10 cellular contexts compared by ENCODE assay signal in genomic region chr11:117443269-117444186, GRCh38.
DNase-seq lines count a peak whose midpoint lies in the region; ATAC-seq, FAIRE-seq and TF ChIP-seq lines count a peak whose summit lies in the region.
"Had no signal": no experiment of that assay in that cellular context is flagged by ENCODE, and none has a peak within 500 bp of the region (broad histone marks: within the 10 kb centered on the region; RNA-seq: fewer than 3 reads in every experiment).

No MANE protein-coding gene starts in this region.

- TF ChIP-seq CTCF in K562 (IDR thresholded peaks at IDR 0.05 in 2 of 3, conservative IDR thresholded peaks at IDR 0.05 in 1 of 3; ENCODE audit: insufficient read depth in 2 of 3, low read depth in 1 of 3, low read length in 3 of 3) (peak; percentile 74 to 80 (median 79)), upper lobe of left lung (IDR thresholded peaks at IDR 0.05) (peak in 5 of 6 experiments; percentile 27 to 67 (median 53))

- no peaks in the 10 kb centered on the region for H3K79me2 ChIP-seq in K562 (ENCODE audit: control insufficient read depth, insufficient read depth, low read length)

- peaks cover 20 to 73% of the 10 kb centered on the region in 2 experiments; a peak in 4 of 5 replicates for H3K27me3 ChIP-seq in K562 (ENCODE audit: control insufficient read depth in 2 of 2, insufficient read depth in 2 of 2, low read length in 2 of 2)
- no peaks in the 10 kb centered on the region for H3K27me3 ChIP-seq in upper lobe of left lung

- H3K9me3 Mint-ChIP-seq in activated T-cell treated with anti-CD3 and anti-CD28 coated beads, Interleukin-2, amount 50 U/mL, for 72 hours = no peaks in the 10 kb centered on the region

- peak overlapping the region in 1 of 2 experiments; percentile 33; a peak in 1 of 4 replicates for H3K9ac ChIP-seq in K562 (ENCODE audit: insufficient read depth in 1 of 2, low read depth in 2 of 2, low read length in 2 of 2)

- TF ChIP-seq POLR2A in K562 (conservative IDR thresholded peaks at IDR 0.05) = no peak
- TF ChIP-seq POLR2A in upper lobe of left lung (IDR thresholded peaks at IDR 0.05) = no peak

- TF ChIP-seq EP300 in K562 (IDR thresholded peaks at IDR 0.05; ENCODE audit: low read length) (no peak), upper lobe of left lung (IDR thresholded peaks at IDR 0.05) (no peak)

- ATAC-seq in activated T-cell treated with anti-CD3 and anti-CD28 coated beads, Interleukin-2, amount 50 U/mL, for 72 hours (replicated peaks in 1 of 2) = peak; percentile 69 to 77
- peak; percentile 98 for ATAC-seq in K562
- peak; percentile 56 to 73 for ATAC-seq in upper lobe of left lung (ENCODE audit: low FRiP score in 2 of 2)

- H3K4me1 ChIP-seq in K562 (replicated peaks in 1 of 2; ENCODE audit: control insufficient read depth in 2 of 2, insufficient read depth in 2 of 2, low read length in 2 of 2) (peaks cover 0 to 14% of the 10 kb centered on the region in 2 experiments; a peak in 2 of 5 replicates), upper lobe of left lung (no peaks in the 10 kb centered on the region)

- CTCF ChIA-PET in K562 (lab: Yijun Ruan, JAX; ENCODE audit: low intra/inter-chr PET ratio) = no interaction called here

- DNase-seq in activated T-cell treated with anti-CD3 and anti-CD28 coated beads, Interleukin-2, amount 50 U/mL, for 72 hours = peak; percentile 33 to 63
- DNase-seq in activated T-cell treated with anti-CD3 and anti-CD28 coated beads for 4 hours = no peak
- peak; percentile 64 for DNase-seq in NCI-H2107 treated with DMSO at 0.1 percent for 48 hours (lab: John Stamatoyannopoulos, UW; ENCODE audit: unreplicated experiment)
- peak; percentile 65 to 75 (median 66) for DNase-seq in K562 (ENCODE audit: extremely low read depth in 1 of 4, low spot score in 3 of 4)
- peak; percentile 90 for DNase-seq in left kidney (ENCODE audit: low read depth, low spot score)
- peak in 1 of 2 donors; percentile 36 for DNase-seq in upper lobe of left lung
- DNase-seq in NK-92 (lab: John Stamatoyannopoulos, UW; ENCODE audit: unreplicated experiment) = no peak
- no peak for DNase-seq in activated effector memory CD4-positive, alpha-beta T cell treated with Interleukin-2 at 50 U/mL for 16 hours

- H3K36me3 ChIP-seq in K562 (ENCODE audit: control insufficient read depth, insufficient read depth, low read length) (no peaks in the 10 kb centered on the region), upper lobe of left lung (no peaks in the 10 kb centered on the region)

- no peak overlapping the region for H3K27ac Mint-ChIP-seq in activated T-cell treated with anti-CD3 and anti-CD28 coated beads, Interleukin-2, amount 50 U/mL, for 72 hours
- H3K27ac Mint-ChIP-seq: activated naive CD8-positive, alpha-beta T cell had no signal

- no peak overlapping the region for H3K4me3 Mint-ChIP-seq in activated T-cell treated with anti-CD3 and anti-CD28 coated beads, Interleukin-2, amount 50 U/mL, for 72 hours
- H3K4me3 Mint-ChIP-seq: activated naive CD8-positive, alpha-beta T cell had no signal

- no peaks in the 10 kb centered on the region for H3K4me1 Mint-ChIP-seq in activated T-cell treated with anti-CD3 and anti-CD28 coated beads, Interleukin-2, amount 50 U/mL, for 72 hours (ENCODE audit: low read depth)

- H3K9me1 ChIP-seq in K562 (ENCODE audit: control insufficient read depth, insufficient read depth, low read length) = no peaks in the 10 kb centered on the region

- H3K4me3 ChIP-seq in K562 = no peak overlapping the region
- no peak overlapping the region for H3K4me3 ChIP-seq in upper lobe of left lung

- H4K20me1 ChIP-seq in K562 (replicated peaks; ENCODE audit: control insufficient read depth, insufficient read depth, low read length) = peaks cover 4% of the 10 kb centered on the region

- in situ Hi-C loops in K562 (cut with MboI) = loop anchor here (10.0 kb wide), 1 partner anchor 361 kb away; no protein-coding TSS in a partner anchor

- TF ChIP-seq RAD21 in K562 (CRISPR knock-in tag; conservative IDR thresholded peaks at IDR 0.05 in 1 of 2, IDR thresholded peaks at IDR 0.05 in 1 of 2) = peak; percentile 74 to 87

- no peak overlapping the region for H3K27ac ChIP-seq in K562 (ENCODE audit: extremely low read depth, low read depth, low read length)
- no peak overlapping the region for H3K27ac ChIP-seq in upper lobe of left lung

- POLR2A ChIA-PET in K562 (lab: Yijun Ruan, JAX) = interaction anchor here (0.5 kb wide), 1 partner anchor 69 kb away, joined by 3 read pairs; no protein-coding TSS in a partner anchor

- intact Hi-C loops in K562 (cut with micrococcal nuclease) = loop anchor here (5.0 kb wide), 1 partner anchor 364 kb away; no protein-coding TSS in a partner anchor

- WGBS in K562 (ENCODE audit: insufficient coverage, low coverage, missing lambda C conversion rate) = 3% methylated on average over 33 of the region's 38 CpGs
- WGBS in upper lobe of left lung, 2 donors = 52% methylated on average over 30 of the region's 38 CpGs; no CpG with 5 or more reads in 1 of the 2 donors

- no peaks in the 10 kb centered on the region for H3K27me3 Mint-ChIP-seq in activated T-cell treated with anti-CD3 and anti-CD28 coated beads, Interleukin-2, amount 50 U/mL, for 72 hours (ENCODE audit: low read depth)

- no peaks in the 10 kb centered on the region for H3K36me3 Mint-ChIP-seq in activated T-cell treated with anti-CD3 and anti-CD28 coated beads, Interleukin-2, amount 50 U/mL, for 72 hours (ENCODE audit: insufficient read depth in 2 of 2)
- H3K36me3 Mint-ChIP-seq: activated naive CD8-positive, alpha-beta T cell had no signal

- no peak overlapping the region for H2AFZ ChIP-seq in K562 (ENCODE audit: low read depth, low read length)

- H3K9me3 ChIP-seq in K562 (replicated peaks; ENCODE audit: control insufficient read depth, insufficient read depth, low read depth, low read length) (no peaks in the 10 kb centered on the region; the same call in 1 of the 2 replicates), upper lobe of left lung (no peaks in the 10 kb centered on the region)

- FAIRE-seq in K562 (lab: Jason Lieb, UNC) = peak; percentile 37
- FAIRE-seq: GM18507 had no signal

- BruUV-seq in K562 (replicated peaks; lab: Mats Ljungman, UMichigan) = no TSS peak

- H3K4me2 ChIP-seq in K562 (ENCODE audit: insufficient read depth, low read length) = peak overlapping the region; percentile 7; the same call in 1 of the 2 replicates

TF ChIP-seq in K562, 482 proteins besides CTCF, POLR2A, EP300 and RAD21 (continues in another document):
- TF ChIP-seq ZNF778 (CRISPR knock-in tag; IDR thresholded peaks at IDR 0.05) (no peak), SPI1 (IDR thresholded peaks at IDR 0.05; ENCODE audit: borderline replicate concordance, low read depth, low read length) (peak; percentile 48; the same call in 1 of the 2 replicates), E2F5 (CRISPR knock-in tag; IDR thresholded peaks at IDR 0.05) (no peak), DEAF1 (CRISPR knock-in tag; IDR thresholded peaks at IDR 0.05) (peak; percentile 74), MCM7 (IDR thresholded peaks at IDR 0.05) (no peak), GTF2B (IDR thresholded peaks at IDR 0.05; ENCODE audit: extremely low read depth, insufficient read length) (no peak), RB1 (IDR thresholded peaks at IDR 0.05; ENCODE audit: low read depth) (peak; percentile 61), MAZ (CRISPR knock-in tag; conservative IDR thresholded peaks at IDR 0.05 in 1 of 2, IDR thresholded peaks at IDR 0.05 in 1 of 2) (0 out of 4 replicates have a peak, but pooled peaks have one; percentile 23 to 38), NFIC (IDR thresholded peaks at IDR 0.05) (0 out of 2 replicates have a peak, but pooled peaks have one; percentile 28), HCFC1 (IDR thresholded peaks at IDR 0.05; ENCODE audit: low read depth, low read length) (0 out of 2 replicates have a peak, but pooled peaks have one; percentile 14), TFAP4 (CRISPR knock-in tag; IDR thresholded peaks at IDR 0.05; ENCODE audit: borderline replicate concordance) (peak; percentile 94), SMC3 (conservative IDR thresholded peaks at IDR 0.05; ENCODE audit: insufficient read depth, low read depth, low read length) (peak; percentile 63), ZBTB8A (IDR thresholded peaks at IDR 0.05; ENCODE audit: partially characterized antibody) (no peak), DACH1 (IDR thresholded peaks at IDR 0.05; ENCODE audit: partially characterized antibody) (peak; percentile 26)

Comparison
In these comparisons a context has a peak if more than half of its experiments do, and no peak if none do; other contexts are left out.
1. DNase-seq: peak in activated T-cell treated with anti-CD3 and anti-CD28 coated beads, Interleukin-2, amount 50 U/mL, for 72 hours (2 of 2), NCI-H2107 treated with DMSO at 0.1 percent for 48 hours (single experiment), K562 (4 of 4) and left kidney (single experiment); none in activated T-cell treated with anti-CD3 and anti-CD28 coated beads for 4 hours (single experiment), NK-92 (single experiment) and activated effector memory CD4-positive, alpha-beta T cell treated with Interleukin-2 at 50 U/mL for 16 hours (single experiment).
2. Peak in every context shown above with its lines, with median percentiles within 50 percentile points of each other: ATAC-seq.